ENCODE assay signal across 28 cellular contexts in genomic region chr3:172446198-172446597, GRCh38. TPM values are rescaled to one million over a fixed set of nuclear protein-coding genes. Genes with fewer than 3 reads are reported as not detected.
A peak's percentile ranks its signal among the peaks of the same experiment; 100 is the strongest.
DNase-seq lines count a peak whose midpoint lies in the region; ATAC-seq, FAIRE-seq and TF ChIP-seq lines count a peak whose summit lies in the region.
"Had no signal": no experiment of that assay in that cellular context is flagged by ENCODE, and none has a peak within 500 bp of the region (broad histone marks: within the 10 kb centered on the region; RNA-seq: fewer than 3 reads in every experiment).

No MANE protein-coding gene starts in this region.

- no peaks in the 10 kb centered on the region for H3K9me3 ChIP-seq in mucosa of descending colon
- H3K9me3 ChIP-seq: BE2C had no signal

- no peaks in the 10 kb centered on the region for H3K36me3 ChIP-seq in mucosa of descending colon (ENCODE audit: low read depth)
- H3K36me3 ChIP-seq: BE2C, BLaER1 had no signal

- no peak for ATAC-seq in mucosa of descending colon
- ATAC-seq: GM12878 had no signal

- TF ChIP-seq CTCF in mucosa of descending colon (IDR thresholded peaks at IDR 0.05), result no peak

- no peak overlapping the region for H3K4me3 ChIP-seq in mucosa of descending colon
- H3K4me3 ChIP-seq: BLaER1, GM12878 had no signal

- DNase-seq in M059J (ENCODE audit: low read depth) (peak; percentile 25), RCC 7860 (ENCODE audit: low spot score) (peak; percentile 21), mucosa of descending colon (no peak), SIG-M5 (lab: John Stamatoyannopoulos, UW) (no peak)
- DNase-seq in activated T-cell treated with anti-CD3 and anti-CD28 coated beads, Interleukin-2, amount 50 U/mL, for 48 hours, result no peak
- DNase-seq: 8988T; ACHN; BE2C; C1 segment of cervical spinal cord; CD4-positive, alpha-beta memory T cell; CD4-positive, CD25-positive, alpha-beta regulatory T cell; CD8-positive, alpha-beta memory T cell; COR-L47; DMS 273 treated with DMSO at 0.1 percent for 48 hours; DMS153; DMS53; DMS79; DND-41; EL; GDM1 had no signal

- peak; percentile 81 for FAIRE-seq in RCC 7860 (lab: Jason Lieb, UNC)
- FAIRE-seq: A204.1, GM12878, GM12892, GM18507 had no signal

- intact Hi-C loops in mucosa of descending colon (cut with DNase I, micrococcal nuclease), result no loop called here

- peaks cover 4% of the 10 kb centered on the region for H3K4me1 ChIP-seq in mucosa of descending colon (ENCODE audit: low read depth)
- H3K4me1 ChIP-seq: BE2C, BLaER1 had no signal

RNA-seq across cellular contexts. Expression of gene GHSR, which starts 2.1 kb away (rescaled TPM):
- total RNA-seq in M059J (2014; rRNA removed; shearing (Covaris generic)), result not detected in 2 replicates
- total RNA-seq in mucosa of descending colon, result not detected
- total RNA-seq: A673; CD4-positive, alpha-beta memory T cell; CD4-positive, CD25-positive, alpha-beta regulatory T cell; CD8-positive, alpha-beta memory T cell; Daoy; G401; GM12878 had no signal

Comparison
In these comparisons a context has a peak if more than half of its experiments do, and no peak if none do; other contexts are left out.
1. DNase-seq: peak in M059J (single experiment) and RCC 7860 (single experiment); none in mucosa of descending colon (0 of 3), SIG-M5 (single experiment) and activated T-cell treated with anti-CD3 and anti-CD28 coated beads, Interleukin-2, amount 50 U/mL, for 48 hours (0 of 2).